1 cellular context compared by ENCODE assay signal in genomic region chr20:59020938-59021551, GRCh38.
TF ChIP-seq lines count a peak whose summit lies in the region.

No MANE protein-coding gene starts in this region.

TF ChIP-seq in K562, 482 proteins besides CTCF, POLR2A, EP300 and RAD21 (continued from another document and continues in another):
- no peak for TF ChIP-seq CBX2 (IDR thresholded peaks at IDR 0.05; ENCODE audit: insufficient read depth, low read length, poor library complexity, severe bottlenecking)
- no peak for TF ChIP-seq ZNF75A (CRISPR knock-in tag; IDR thresholded peaks at IDR 0.05)
- peak; percentile 54; the same call in 1 of the 2 replicates for TF ChIP-seq ZNF592 (IDR thresholded peaks at IDR 0.05)
- TF ChIP-seq ZNF639 (CRISPR knock-in tag; conservative IDR thresholded peaks at IDR 0.05 in 1 of 2, IDR thresholded peaks at IDR 0.05 in 1 of 2) = peak in 1 of 2 experiments; percentile 76; a peak in 2 of 4 replicates
- TF ChIP-seq PRDM10 (IDR thresholded peaks at IDR 0.05; ENCODE audit: partially characterized antibody) = peak; percentile 82
- TF ChIP-seq ESRRB (CRISPR knock-in tag; IDR thresholded peaks at IDR 0.05; ENCODE audit: borderline replicate concordance) = no peak
- peak; percentile 64 for TF ChIP-seq TAF1 (IDR thresholded peaks at IDR 0.05; ENCODE audit: control insufficient read depth, extremely low read depth, insufficient read depth, low read length, severe bottlenecking)
- peak; percentile 6; the same call in 1 of the 2 replicates for TF ChIP-seq RFX1 (IDR thresholded peaks at IDR 0.05)
- no peak for TF ChIP-seq NFYB (IDR thresholded peaks at IDR 0.05; ENCODE audit: extremely low read depth, insufficient read length)
- TF ChIP-seq ZNF347 (CRISPR knock-in tag; IDR thresholded peaks at IDR 0.05; ENCODE audit: low read depth) = no peak
- TF ChIP-seq ARID3B (CRISPR knock-in tag; IDR thresholded peaks at IDR 0.05; ENCODE audit: borderline replicate concordance) = no peak
- TF ChIP-seq ZNF764 (CRISPR knock-in tag; IDR thresholded peaks at IDR 0.05; ENCODE audit: low read depth) = no peak
- TF ChIP-seq CBX5 (IDR thresholded peaks at IDR 0.05; ENCODE audit: borderline replicate concordance, low read depth) = no peak
- TF ChIP-seq TFAM (CRISPR knock-in tag; conservative IDR thresholded peaks at IDR 0.05) = no peak
- no peak for TF ChIP-seq ZNF57 (CRISPR knock-in tag; IDR thresholded peaks at IDR 0.05)
- no peak for TF ChIP-seq TARDBP (IDR thresholded peaks at IDR 0.05)
- TF ChIP-seq SMARCB1 (IDR thresholded peaks at IDR 0.05; ENCODE audit: insufficient read length, low read depth) = no peak
- no peak for TF ChIP-seq POLR2G (IDR thresholded peaks at IDR 0.05; ENCODE audit: low read depth, low read length)
- no peak for TF ChIP-seq ZNF217 (CRISPR knock-in tag; IDR thresholded peaks at IDR 0.05)
- no peak for TF ChIP-seq ZNF146 (CRISPR knock-in tag; IDR thresholded peaks at IDR 0.05; ENCODE audit: unreplicated experiment)
- no peak for TF ChIP-seq ZNF561 (CRISPR knock-in tag; conservative IDR thresholded peaks at IDR 0.05)
- peak; percentile 92 for TF ChIP-seq FOXM1 (IDR thresholded peaks at IDR 0.05; ENCODE audit: low read depth)
- TF ChIP-seq FOXM1 (CRISPR knock-in tag; IDR thresholded peaks at IDR 0.05; ENCODE audit: low read depth) = no peak
- no peak for TF ChIP-seq XRCC5 (IDR thresholded peaks at IDR 0.05; ENCODE audit: low read depth, low read length)
- no peak for TF ChIP-seq BMI1 (IDR thresholded peaks at IDR 0.05; ENCODE audit: low read length)
- TF ChIP-seq STAT5A (IDR thresholded peaks at IDR 0.05; ENCODE audit: borderline replicate concordance, low read length) = peak; percentile 96
- TF ChIP-seq PRPF4 (IDR thresholded peaks at IDR 0.05; ENCODE audit: insufficient read depth, low read depth, low read length, poor library complexity, severe bottlenecking) = no peak
- TF ChIP-seq SMAD4 (CRISPR knock-in tag; conservative IDR thresholded peaks at IDR 0.05) = peak; percentile 60; the same call in 1 of the 2 replicates
- 0 out of 2 replicates have a peak, but pooled peaks have one; percentile 20 for TF ChIP-seq FOXP4 (CRISPR knock-in tag; IDR thresholded peaks at IDR 0.05; ENCODE audit: borderline replicate concordance)
- TF ChIP-seq RERE (CRISPR knock-in tag; IDR thresholded peaks at IDR 0.05; ENCODE audit: borderline replicate concordance) = no peak
- TF ChIP-seq E2F1 (CRISPR knock-in tag; IDR thresholded peaks at IDR 0.05) = no peak
- peak; percentile 99 for TF ChIP-seq SMARCA4 (IDR thresholded peaks at IDR 0.05)
- no peak for TF ChIP-seq ATF1 (CRISPR knock-in tag; IDR thresholded peaks at IDR 0.05)
- TF ChIP-seq ATF1 (tag; IDR thresholded peaks at IDR 0.05) = peak; percentile 44; the same call in 1 of the 2 replicates
- no peak; the same call in 1 of the 2 replicates for TF ChIP-seq ZNF274 (IDR thresholded peaks at IDR 0.05; ENCODE audit: borderline replicate concordance, low read depth, low read length)
- no peak for TF ChIP-seq ZNF134 (CRISPR knock-in tag; conservative IDR thresholded peaks at IDR 0.05)
- no peak for TF ChIP-seq ZNF507 (tag; conservative IDR thresholded peaks at IDR 0.05)
- TF ChIP-seq BRD9 (IDR thresholded peaks at IDR 0.05; ENCODE audit: low read depth, partially characterized antibody) = no peak
- TF ChIP-seq HMGN3 (IDR thresholded peaks at IDR 0.05; ENCODE audit: borderline replicate concordance, extremely low read depth, insufficient read length, low read depth, low read length) = no peak
- peak in 1 of 2 experiments; percentile 22; a peak in 1 of 4 replicates for TF ChIP-seq NRF1 (conservative IDR thresholded peaks at IDR 0.05 in 1 of 2, IDR thresholded peaks at IDR 0.05 in 1 of 2)
- TF ChIP-seq GATAD2A (IDR thresholded peaks at IDR 0.05) = no peak
- TF ChIP-seq ZKSCAN1 (IDR thresholded peaks at IDR 0.05; ENCODE audit: low read depth, low read length) = peak; percentile 39; the same call in 1 of the 2 replicates
- peak; percentile 94 for TF ChIP-seq MEIS2 (IDR thresholded peaks at IDR 0.05; ENCODE audit: partially characterized antibody)
